Comparison of ENCODE assay signal across 7 cellular contexts in genomic region chr1:22143586-22144033, GRCh38. TPM values are rescaled to one million over a fixed set of nuclear protein-coding genes. Genes with fewer than 3 reads are reported as not detected.
DNase-seq lines count a peak whose midpoint lies in the region; ATAC-seq, FAIRE-seq and TF ChIP-seq lines count a peak whose summit lies in the region.

No MANE protein-coding gene starts in this region.

- no peaks in the 10 kb centered on the region for H3K9me3 Mint-ChIP-seq in activated CD8-positive, alpha-beta T cell treated with anti-CD3 and anti-CD28 coated beads for 36 hours

- H3K4me1 ChIP-seq in HAP-1: 0 out of 2 replicates have a peak, but pooled peaks cover 3% of the 10 kb centered on the region
- H3K4me1 ChIP-seq in iPS-18a (ENCODE audit: control insufficient read depth, low read depth, low read length): peaks cover 17% of the 10 kb centered on the region
- no peaks in the 10 kb centered on the region for H3K4me1 ChIP-seq in small intestine (ENCODE audit: control insufficient read depth in 2 of 2, insufficient read depth in 1 of 2, low read depth in 1 of 2, low read length in 1 of 2)

- H3K36me3 ChIP-seq in HAP-1 (replicated peaks) (no peaks in the 10 kb centered on the region), iPS-18a (ENCODE audit: control insufficient read depth, low read depth, low read length) (no peaks in the 10 kb centered on the region), small intestine (ENCODE audit: control insufficient read depth in 2 of 2, insufficient read depth in 2 of 2, low read length in 2 of 2) (no peaks in the 10 kb centered on the region)

- intact Hi-C loops in activated CD8-positive, alpha-beta T cell treated with anti-CD3 and anti-CD28 coated beads for 36 hours (cut with micrococcal nuclease): no loop called here

- H3K9ac ChIP-seq in iPS-18a (ENCODE audit: low read length): no peak overlapping the region

- DNase-seq in HAP-1 (ENCODE audit: low spot score in 2 of 2): peak in 1 of 2 experiments; percentile 21
- no peak for DNase-seq in activated CD8-positive, alpha-beta T cell treated with anti-CD3 and anti-CD28 coated beads for 36 hours
- DNase-seq in small intestine: no peak

- POLR2A ChIA-PET in activated CD8-positive, alpha-beta T cell treated with anti-CD3 and anti-CD28 coated beads for 36 hours (lab: Charles Lee): no interaction called here

- H3K4me3 ChIP-seq in HAP-1 (peak overlapping the region; percentile 16), iPS-18a (ENCODE audit: low read length) (peak overlapping the region; percentile 44), small intestine (ENCODE audit: low read depth in 1 of 2, low read length in 2 of 2) (peak overlapping the region; percentile 19 to 65)

- CTCF ChIA-PET in activated CD8-positive, alpha-beta T cell treated with anti-CD3 and anti-CD28 coated beads for 36 hours (lab: Charles Lee): interaction anchor here (1.2 kb wide), 1 partner anchor 273 kb away, joined by 4 read pairs; no protein-coding TSS in a partner anchor

- H3K36me3 Mint-ChIP-seq in activated CD8-positive, alpha-beta T cell treated with anti-CD3 and anti-CD28 coated beads for 36 hours (ENCODE audit: low read depth): no peaks in the 10 kb centered on the region

- FAIRE-seq in small intestine (lab: Jason Lieb, UNC): no peak

- no peak overlapping the region for H3K27ac ChIP-seq in iPS-18a (ENCODE audit: low read length)
- no peak overlapping the region for H3K27ac ChIP-seq in small intestine (ENCODE audit: low read depth in 1 of 2, low read length in 1 of 2)

- 4 to 8% (median 7%) methylated on average over 15 to 27 of the region's 27 CpGs for WGBS in small intestine, 3 donors

- H3K27me3 Mint-ChIP-seq in activated CD8-positive, alpha-beta T cell treated with anti-CD3 and anti-CD28 coated beads for 36 hours: peaks cover 51% of the 10 kb centered on the region

- in situ Hi-C loops in HAP-1 (cut with MboI; ENCODE audit: low sequenced_read_pairs): no loop called here

- H3K9me3 ChIP-seq in HAP-1 (no peaks in the 10 kb centered on the region), iPS-18a (ENCODE audit: control insufficient read depth, low read depth, low read length) (no peaks in the 10 kb centered on the region), small intestine (ENCODE audit: control insufficient read depth, low read depth) (no peaks in the 10 kb centered on the region)

- ATAC-seq in activated CD8-positive, alpha-beta T cell treated with anti-CD3 and anti-CD28 coated beads for 36 hours: no peak
- ATAC-seq in GM19452 (IDR thresholded peaks at IDR 0.05; ENCODE audit: unreplicated experiment): no peak
- no peak for ATAC-seq in HG03432 (IDR thresholded peaks at IDR 0.05; ENCODE audit: unreplicated experiment)
- ATAC-seq in GM21423 (IDR thresholded peaks at IDR 0.05; ENCODE audit: unreplicated experiment): no peak

- H3K27me3 ChIP-seq in HAP-1 (ENCODE audit: low read depth) (peaks cover 4% of the 10 kb centered on the region; the same call in 1 of the 2 replicates), iPS-18a (ENCODE audit: control insufficient read depth, insufficient read depth, low read length) (peaks cover 39% of the 10 kb centered on the region), small intestine (ENCODE audit: control insufficient read depth in 2 of 2, insufficient read depth in 2 of 2, low read length in 2 of 2) (peaks cover 0 to 4% of the 10 kb centered on the region in 2 donors)

- peaks cover 6% of the 10 kb centered on the region for H3K4me1 Mint-ChIP-seq in activated CD8-positive, alpha-beta T cell treated with anti-CD3 and anti-CD28 coated beads for 36 hours (ENCODE audit: low read depth)

- no peak overlapping the region for H3K27ac Mint-ChIP-seq in activated CD8-positive, alpha-beta T cell treated with anti-CD3 and anti-CD28 coated beads for 36 hours

- TF ChIP-seq CTCF in activated CD8-positive, alpha-beta T cell treated with anti-CD3 and anti-CD28 coated beads for 36 hours (IDR thresholded peaks at IDR 0.05): no peak

- peak overlapping the region; percentile 57 for H3K4me3 Mint-ChIP-seq in activated CD8-positive, alpha-beta T cell treated with anti-CD3 and anti-CD28 coated beads for 36 hours

RNA-seq across cellular contexts. Expression of gene WNT4, which starts 0.7 kb away (rescaled TPM):
- total RNA-seq in activated CD8-positive, alpha-beta T cell treated with anti-CD3 and anti-CD28 coated beads for 36 hours: not detected
- 1 to 10 TPM in 1 of 3 donors, under 1 TPM in 1, not detected in 1; 0.81 to 1.3 TPM for polyA plus RNA-seq in small intestine
